ENCODE assay signal across 2 cellular contexts in the genomic region with DNA sequence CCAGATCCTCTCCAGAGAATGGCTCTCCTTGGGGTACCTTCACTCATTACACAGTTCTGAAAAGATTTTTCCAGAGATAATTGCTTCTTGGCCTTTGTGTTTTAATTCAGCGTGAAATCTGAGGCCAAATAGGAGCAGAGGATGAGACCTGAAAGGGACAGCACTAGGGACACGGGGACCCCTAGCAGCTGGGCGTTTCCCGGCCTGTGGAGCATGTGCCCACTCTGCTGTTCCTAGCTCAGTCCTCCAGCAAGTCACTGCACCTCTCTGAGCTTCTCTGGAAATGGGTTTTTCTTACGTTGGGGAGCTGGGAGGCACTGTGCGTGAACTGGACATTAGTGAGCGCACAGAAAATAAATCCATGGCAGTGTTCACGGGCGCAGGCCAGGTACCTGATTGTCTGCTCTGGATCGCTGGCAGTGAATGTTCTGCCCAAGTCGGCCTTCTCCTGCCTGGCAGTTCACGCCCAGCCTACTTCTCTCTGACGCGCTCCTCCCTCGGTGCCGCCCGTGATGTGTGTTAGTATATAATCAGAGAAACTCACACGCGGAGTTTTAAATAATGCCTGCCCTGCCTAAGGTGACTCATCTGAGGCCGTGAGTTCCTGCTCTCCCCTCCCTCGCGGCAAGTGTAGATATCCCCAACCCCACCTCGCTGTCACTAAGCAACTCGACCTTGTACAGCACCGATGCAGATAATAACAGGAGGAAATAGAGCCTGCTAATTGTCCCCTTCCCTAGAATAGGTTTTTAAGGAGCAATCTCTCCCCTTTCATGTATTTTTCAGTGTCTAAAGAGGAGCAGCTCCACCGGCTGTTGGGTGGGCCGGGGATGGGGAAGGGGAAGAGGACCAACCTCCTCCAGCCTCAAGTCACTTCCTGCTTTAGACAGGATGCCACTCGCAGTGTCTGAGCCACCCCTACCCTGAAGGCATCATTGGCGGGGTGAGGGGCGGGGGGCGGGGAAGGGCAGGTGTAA.
TF ChIP-seq lines count a peak whose summit lies in the region.

No MANE protein-coding gene starts in this region.

TF ChIP-seq in GM23338, 12 proteins besides CTCF, POLR2A, EP300 and RAD21:
- peak; percentile 12; the same call in 1 of the 2 replicates for TF ChIP-seq POLR2AphosphoS5 (IDR thresholded peaks at IDR 0.05; ENCODE audit: low read depth)
- TF ChIP-seq CREB1 (CRISPR knock-in tag; IDR thresholded peaks at IDR 0.05; ENCODE audit: low read depth), result no peak

TF ChIP-seq in SK-N-SH, 30 proteins besides CTCF, POLR2A, EP300 and RAD21:
- TF ChIP-seq POLR2AphosphoS5 (IDR thresholded peaks at IDR 0.05; ENCODE audit: low read depth, low read length), result no peak
- TF ChIP-seq SIN3A (IDR thresholded peaks at IDR 0.05; ENCODE audit: borderline replicate concordance, low read depth, low read length), result no peak
- TF ChIP-seq FOXM1 (IDR thresholded peaks at IDR 0.05; ENCODE audit: low read depth), result no peak
- TF ChIP-seq, protein P1, sequence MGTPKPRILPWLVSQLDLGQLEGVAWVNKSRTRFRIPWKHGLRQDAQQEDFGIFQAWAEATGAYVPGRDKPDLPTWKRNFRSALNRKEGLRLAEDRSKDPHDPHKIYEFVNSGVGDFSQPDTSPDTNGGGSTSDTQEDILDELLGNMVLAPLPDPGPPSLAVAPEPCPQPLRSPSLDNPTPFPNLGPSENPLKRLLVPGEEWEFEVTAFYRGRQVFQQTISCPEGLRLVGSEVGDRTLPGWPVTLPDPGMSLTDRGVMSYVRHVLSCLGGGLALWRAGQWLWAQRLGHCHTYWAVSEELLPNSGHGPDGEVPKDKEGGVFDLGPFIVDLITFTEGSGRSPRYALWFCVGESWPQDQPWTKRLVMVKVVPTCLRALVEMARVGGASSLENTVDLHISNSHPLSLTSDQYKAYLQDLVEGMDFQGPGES (IDR thresholded peaks at IDR 0.05; ENCODE audit: low read depth, low read length), result no peak
- TF ChIP-seq MEF2A (IDR thresholded peaks at IDR 0.05; ENCODE audit: borderline replicate concordance, low read depth), result no peak
- TF ChIP-seq ELF1 (IDR thresholded peaks at IDR 0.05), result no peak
- TF ChIP-seq, protein P2, sequence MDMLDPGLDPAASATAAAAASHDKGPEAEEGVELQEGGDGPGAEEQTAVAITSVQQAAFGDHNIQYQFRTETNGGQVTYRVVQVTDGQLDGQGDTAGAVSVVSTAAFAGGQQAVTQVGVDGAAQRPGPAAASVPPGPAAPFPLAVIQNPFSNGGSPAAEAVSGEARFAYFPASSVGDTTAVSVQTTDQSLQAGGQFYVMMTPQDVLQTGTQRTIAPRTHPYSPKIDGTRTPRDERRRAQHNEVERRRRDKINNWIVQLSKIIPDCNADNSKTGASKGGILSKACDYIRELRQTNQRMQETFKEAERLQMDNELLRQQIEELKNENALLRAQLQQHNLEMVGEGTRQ (IDR thresholded peaks at IDR 0.05; ENCODE audit: borderline replicate concordance, low read depth, low read length), result no peak
- TF ChIP-seq GABPA (IDR thresholded peaks at IDR 0.05; ENCODE audit: low read depth), result no peak
- no peak for TF ChIP-seq RXRA (IDR thresholded peaks at IDR 0.05; ENCODE audit: borderline replicate concordance, low read depth)
- TF ChIP-seq MXI1 (IDR thresholded peaks at IDR 0.05; ENCODE audit: low read depth, low read length), result no peak
- no peak for TF ChIP-seq USF1 (IDR thresholded peaks at IDR 0.05; ENCODE audit: borderline replicate concordance, low read depth)
- TF ChIP-seq, protein P3, sequence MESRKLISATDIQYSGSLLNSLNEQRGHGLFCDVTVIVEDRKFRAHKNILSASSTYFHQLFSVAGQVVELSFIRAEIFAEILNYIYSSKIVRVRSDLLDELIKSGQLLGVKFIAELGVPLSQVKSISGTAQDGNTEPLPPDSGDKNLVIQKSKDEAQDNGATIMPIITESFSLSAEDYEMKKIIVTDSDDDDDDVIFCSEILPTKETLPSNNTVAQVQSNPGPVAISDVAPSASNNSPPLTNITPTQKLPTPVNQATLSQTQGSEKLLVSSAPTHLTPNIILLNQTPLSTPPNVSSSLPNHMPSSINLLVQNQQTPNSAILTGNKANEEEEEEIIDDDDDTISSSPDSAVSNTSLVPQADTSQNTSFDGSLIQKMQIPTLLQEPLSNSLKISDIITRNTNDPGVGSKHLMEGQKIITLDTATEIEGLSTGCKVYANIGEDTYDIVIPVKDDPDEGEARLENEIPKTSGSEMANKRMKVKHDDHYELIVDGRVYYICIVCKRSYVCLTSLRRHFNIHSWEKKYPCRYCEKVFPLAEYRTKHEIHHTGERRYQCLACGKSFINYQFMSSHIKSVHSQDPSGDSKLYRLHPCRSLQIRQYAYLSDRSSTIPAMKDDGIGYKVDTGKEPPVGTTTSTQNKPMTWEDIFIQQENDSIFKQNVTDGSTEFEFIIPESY (IDR thresholded peaks at IDR 0.05; ENCODE audit: borderline replicate concordance, low read depth), result no peak
